ENCODE assay signal across 10 cellular contexts in the genomic region with DNA sequence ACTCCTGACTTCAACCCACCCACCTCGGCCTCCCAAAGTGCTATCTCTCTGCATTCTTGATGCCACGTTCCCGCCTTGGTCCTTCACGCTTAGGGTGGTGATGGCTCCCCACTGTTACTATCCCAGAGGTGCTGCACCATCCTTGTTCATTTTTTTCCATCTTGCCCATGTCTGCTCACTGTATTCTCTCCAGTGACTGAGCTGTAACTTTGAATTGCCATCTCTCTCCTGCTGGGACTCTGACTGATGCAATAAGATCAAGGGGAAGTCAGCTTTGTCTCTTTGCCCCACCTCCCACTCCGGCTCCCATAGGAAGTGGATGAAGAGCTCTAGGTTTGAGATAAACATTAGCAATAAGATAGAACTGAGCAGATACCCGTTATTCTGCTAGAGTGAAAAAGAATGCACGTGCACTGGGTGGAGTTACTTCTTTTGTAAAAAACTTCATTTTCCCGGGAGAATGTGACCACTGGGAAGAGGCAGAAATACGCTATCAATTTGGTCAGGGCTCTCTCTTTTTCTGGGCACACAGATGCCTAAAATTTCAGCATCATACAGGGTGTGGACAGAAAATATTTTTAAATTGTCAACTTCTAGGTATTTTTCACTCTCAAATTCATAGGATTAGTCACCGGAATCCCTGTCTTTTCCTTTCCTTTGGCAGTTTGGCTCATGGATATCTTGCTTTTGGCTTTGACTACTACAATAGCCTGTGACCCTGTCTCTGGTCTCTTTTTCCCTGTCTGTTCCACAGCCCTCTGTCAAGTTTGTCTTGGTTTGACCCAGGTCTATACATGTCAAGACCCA.
DNase-seq lines count a peak whose midpoint lies in the region; ATAC-seq and TF ChIP-seq lines count a peak whose summit lies in the region.
"Had no signal": no experiment of that assay in that cellular context is flagged by ENCODE, and none has a peak within 500 bp of the region (broad histone marks: within the 10 kb centered on the region; RNA-seq: fewer than 3 reads in every experiment).

No MANE protein-coding gene starts in this region.

- H3K4me3 ChIP-seq in hepatocyte (no peak overlapping the region), tibial artery (no peak overlapping the region), PC-3 (ENCODE audit: low read length) (no peak overlapping the region)

- H3K27ac ChIP-seq in hepatocyte (peak overlapping the region; percentile 90), tibial artery (peak overlapping the region; percentile 83 to 87), PC-3 (ENCODE audit: low read length) (no peak overlapping the region)

- no peaks in the 10 kb centered on the region for H3K9me3 ChIP-seq in hepatocyte (ENCODE audit: low read depth)
- no peaks in the 10 kb centered on the region for H3K9me3 ChIP-seq in tibial artery
- H3K9me3 ChIP-seq in PC-3 (ENCODE audit: low read length) = no peaks in the 10 kb centered on the region
- H3K9me3 ChIP-seq: neutrophil had no signal

- no peak for TF ChIP-seq CTCF in hepatocyte (IDR thresholded peaks at IDR 0.05; ENCODE audit: poor library complexity)
- TF ChIP-seq CTCF in tibial artery (IDR thresholded peaks at IDR 0.05) = no peak
- no peak for TF ChIP-seq CTCF in PC-3 (conservative IDR thresholded peaks at IDR 0.05; ENCODE audit: low read depth, low read length)

- ATAC-seq in PC-3 (no peak), HG03280 (IDR thresholded peaks at IDR 0.05; ENCODE audit: unreplicated experiment) (no peak)

- POLR2A ChIA-PET in activated CD4-positive, alpha-beta T cell treated with anti-CD3 and anti-CD28 coated beads, Interleukin-2, amount 10 ng/mL, durations not matched to agents 7 days and 5 days (lab: Charles Lee) = no interaction called here
- POLR2A ChIA-PET in PC-3 (lab: Charles Lee; ENCODE audit: unreplicated experiment) (no interaction called here), HEK293T (lab: Yijun Ruan, JAX) (no interaction called here)

- BruUV-seq in PC-3 (replicated peaks; lab: Mats Ljungman, UMichigan) = no TSS peak

- 87% methylated on average over 10 of the region's 10 CpGs for WGBS in hepatocyte (ENCODE audit: low lambda C conversion rate, missing lambda C conversion rate)

- peaks cover 28% of the 10 kb centered on the region for H3K36me3 Mint-ChIP-seq in activated CD4-positive, alpha-beta T cell treated with anti-CD3 and anti-CD28 coated beads, Interleukin-2, amount 10 ng/mL, durations not matched to agents 7 days and 5 days (ENCODE audit: low read depth)

- peaks cover 20% of the 10 kb centered on the region for H3K9me3 Mint-ChIP-seq in activated CD4-positive, alpha-beta T cell treated with anti-CD3 and anti-CD28 coated beads, Interleukin-2, amount 10 ng/mL, durations not matched to agents 7 days and 5 days

- no peaks in the 10 kb centered on the region for H3K36me3 ChIP-seq in hepatocyte (replicated peaks; ENCODE audit: insufficient read depth, low read depth)
- H3K36me3 ChIP-seq in tibial artery = no peaks in the 10 kb centered on the region
- H3K36me3 ChIP-seq in PC-3 (ENCODE audit: low read depth, low read length) = no peaks in the 10 kb centered on the region
- H3K36me3 ChIP-seq: neutrophil had no signal

- no peaks in the 10 kb centered on the region for H3K27me3 Mint-ChIP-seq in activated CD4-positive, alpha-beta T cell treated with anti-CD3 and anti-CD28 coated beads, Interleukin-2, amount 10 ng/mL, durations not matched to agents 7 days and 5 days

- no peak overlapping the region for H3K9ac ChIP-seq in PC-3 (ENCODE audit: low read length)

- no peak for DNase-seq in activated CD4-positive, alpha-beta T cell treated with anti-CD3 and anti-CD28 coated beads, Interleukin-2, amount 10 ng/mL, durations not matched to agents 7 days and 5 days
- DNase-seq in activated CD4-positive, alpha-beta T cell treated with anti-CD3 and anti-CD28 coated beads for 1 hour = no peak
- DNase-seq in SKM-1 (lab: John Stamatoyannopoulos, UW; ENCODE audit: unreplicated experiment) (peak; percentile 23), hepatocyte (ENCODE audit: low spot score) (no peak), tibial artery (peak in 1 of 2 donors; percentile 64), PC-3 (no peak), HEK293T (ENCODE audit: extremely low spot score) (no peak)
- DNase-seq: NCI-H524 treated with DMSO at 0.1 percent for 48 hours had no signal

- no peaks in the 10 kb centered on the region for H3F3A ChIP-seq in PC-3 (ENCODE audit: low read length, unreplicated experiment)

- peak overlapping the region; percentile 91 for H3K27ac Mint-ChIP-seq in activated CD4-positive, alpha-beta T cell treated with anti-CD3 and anti-CD28 coated beads, Interleukin-2, amount 10 ng/mL, durations not matched to agents 7 days and 5 days

- CTCF ChIA-PET in activated CD4-positive, alpha-beta T cell treated with anti-CD3 and anti-CD28 coated beads, Interleukin-2, amount 10 ng/mL, durations not matched to agents 7 days and 5 days (lab: Charles Lee) = interaction anchor here (0.9 to 1.4 kb wide), 3 partner anchors 10 to 22 kb away, joined by 3 to 5 read pairs (median 4); no protein-coding TSS in a partner anchor
- CTCF ChIA-PET in PC-3 (lab: Charles Lee) (no interaction called here), HEK293T (lab: Yijun Ruan, JAX) (interaction anchor here (0.6 to 1.5 kb wide), 2 partner anchors 11 to 115 kb away, joined by 3 read pairs; no protein-coding TSS in a partner anchor)

- intact Hi-C loops in tibial artery (cut with DNase I; ENCODE audit: low total_unique reads) = no loop called here
- intact Hi-C loops in PC-3 (cut with micrococcal nuclease) = no loop called here

- H3K4me2 ChIP-seq in hepatocyte (no peak overlapping the region), PC-3 (ENCODE audit: low read length) (no peak overlapping the region)

- H3K9me2 ChIP-seq in hepatocyte (replicated peaks; ENCODE audit: insufficient read depth) (no peaks in the 10 kb centered on the region), PC-3 (replicated peaks; ENCODE audit: low read length) (no peaks in the 10 kb centered on the region)

- no peaks in the 10 kb centered on the region for H3K27me3 ChIP-seq in hepatocyte
- H3K27me3 ChIP-seq in tibial artery = no peaks in the 10 kb centered on the region
- no peaks in the 10 kb centered on the region for H3K27me3 ChIP-seq in PC-3 (ENCODE audit: low read length)
- H3K27me3 ChIP-seq: neutrophil had no signal

- peaks cover 36% of the 10 kb centered on the region for H3K4me1 ChIP-seq in hepatocyte (ENCODE audit: insufficient read depth)
- H3K4me1 ChIP-seq in tibial artery = peaks cover 0 to 53% (median 48%) of the 10 kb centered on the region in 4 donors
- no peaks in the 10 kb centered on the region for H3K4me1 ChIP-seq in PC-3 (ENCODE audit: insufficient read depth, low read length)

- H3K4me3 Mint-ChIP-seq in activated CD4-positive, alpha-beta T cell treated with anti-CD3 and anti-CD28 coated beads, Interleukin-2, amount 10 ng/mL, durations not matched to agents 7 days and 5 days = peak overlapping the region; percentile 30

- H3K79me2 ChIP-seq in hepatocyte = no peaks in the 10 kb centered on the region
- H3K79me2 ChIP-seq in PC-3 (ENCODE audit: low read length) = no peaks in the 10 kb centered on the region

- peaks cover 62% of the 10 kb centered on the region for H3K4me1 Mint-ChIP-seq in activated CD4-positive, alpha-beta T cell treated with anti-CD3 and anti-CD28 coated beads, Interleukin-2, amount 10 ng/mL, durations not matched to agents 7 days and 5 days

- no peak overlapping the region for H2AFZ ChIP-seq in hepatocyte
- H2AFZ ChIP-seq in PC-3 (ENCODE audit: low read length) = no peak overlapping the region

- H4K20me1 ChIP-seq in hepatocyte (ENCODE audit: insufficient read depth, poor library complexity, severe bottlenecking) (no peaks in the 10 kb centered on the region), PC-3 (ENCODE audit: low read length) (no peaks in the 10 kb centered on the region)

TF ChIP-seq in HEK293T, 16 proteins besides CTCF, POLR2A, EP300 and RAD21:
- TF ChIP-seq CTBP1 (IDR thresholded peaks at IDR 0.05; ENCODE audit: borderline replicate concordance) (no peak), FOXK2 (IDR thresholded peaks at IDR 0.05) (no peak), FOXM1 (IDR thresholded peaks at IDR 0.05; ENCODE audit: borderline replicate concordance) (no peak), FOXA1 (IDR thresholded peaks at IDR 0.05) (no peak), HDGF (IDR thresholded peaks at IDR 0.05; ENCODE audit: borderline replicate concordance) (no peak), ARNT (IDR thresholded peaks at IDR 0.05) (no peak), ELF4 (IDR thresholded peaks at IDR 0.05) (no peak), LEF1 (IDR thresholded peaks at IDR 0.05; ENCODE audit: borderline replicate concordance) (no peak), BHLHE40 (IDR thresholded peaks at IDR 0.05; ENCODE audit: borderline replicate concordance) (no peak), SP1 (IDR thresholded peaks at IDR 0.05) (no peak), SUZ12 (IDR thresholded peaks at IDR 0.05) (no peak), TARDBP (IDR thresholded peaks at IDR 0.05) (no peak)
- TF ChIP-seq, protein P1, sequence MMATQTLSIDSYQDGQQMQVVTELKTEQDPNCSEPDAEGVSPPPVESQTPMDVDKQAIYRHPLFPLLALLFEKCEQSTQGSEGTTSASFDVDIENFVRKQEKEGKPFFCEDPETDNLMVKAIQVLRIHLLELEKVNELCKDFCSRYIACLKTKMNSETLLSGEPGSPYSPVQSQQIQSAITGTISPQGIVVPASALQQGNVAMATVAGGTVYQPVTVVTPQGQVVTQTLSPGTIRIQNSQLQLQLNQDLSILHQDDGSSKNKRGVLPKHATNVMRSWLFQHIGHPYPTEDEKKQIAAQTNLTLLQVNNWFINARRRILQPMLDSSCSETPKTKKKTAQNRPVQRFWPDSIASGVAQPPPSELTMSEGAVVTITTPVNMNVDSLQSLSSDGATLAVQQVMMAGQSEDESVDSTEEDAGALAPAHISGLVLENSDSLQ (IDR thresholded peaks at IDR 0.05) = no peak
